ENCODE assay signal across 27 cellular contexts in genomic region chr2:21658907-21659306, GRCh38.
"Had no signal": no experiment of that assay in that cellular context is flagged by ENCODE, and none has a peak within 500 bp of the region (broad histone marks: within the 10 kb centered on the region; RNA-seq: fewer than 3 reads in every experiment).

No MANE protein-coding gene starts in this region.

- H3K4me1 ChIP-seq: heart right ventricle, left ventricle myocardium inferior, prostate gland, suprapubic skin, tibial artery, upper lobe of right lung had no signal

- ATAC-seq: heart right ventricle, mucosa of descending colon, upper lobe of right lung had no signal

- H3K27me3 ChIP-seq: heart right ventricle, ovary, suprapubic skin, tibial artery, upper lobe of right lung had no signal

- DNase-seq: activated CD4-positive, alpha-beta memory T cell treated with anti-CD3 and anti-CD28 coated beads for 36 hours; activated CD4-positive, alpha-beta T cell treated with anti-CD3 and anti-CD28 coated beads, Interleukin-2, amount 10 ng/mL, durations not matched to agents 24 days and 14 days; activated CD4-positive, CD25-positive, alpha-beta regulatory T cell treated with anti-CD3 and anti-CD28 coated beads, Interleukin-2, amount 50 U/mL, for 72 hours; activated CD8-positive, alpha-beta memory T cell treated with anti-CD3 and anti-CD28 coated beads, Interleukin-2, amount 50 U/mL, for 4 hours; activated gamma-delta T cell; activated naive CD4-positive, alpha-beta T cell treated with anti-CD3 and anti-CD28 coated beads, Interleukin-2, amount 10 ng/mL, durations not matched to agents 7 days and 5 days; activated naive CD8-positive, alpha-beta T cell treated with anti-CD3 and anti-CD28 coated beads, Interleukin-2, amount 10 ng/mL, durations not matched to agents 7 days and 5 days; activated T-cell treated with anti-CD3 and anti-CD28 coated beads, Interleukin-2, amount 50 U/mL, for 24 hours; caudate nucleus; heart right ventricle; left ventricle myocardium inferior; mesendoderm; mucosa of descending colon; nephron progenitor cell; ovary; retina; stimulated activated CD4-positive, alpha-beta T cell treated with anti-CD3 and anti-CD28 coated beads, Interleukin-15, amount 100 ng/mL, for 24 hours; stimulated activated CD4-positive, alpha-beta T cell treated with anti-CD3 and anti-CD28 coated beads, Interleukin-2, amount 100 ng/mL, for 24 hours; stimulated activated naive CD4-positive, alpha-beta T cell; T-helper 2 cell; tibial artery; upper lobe of right lung had no signal

- FAIRE-seq: islet of Langerhans had no signal

- H3K9me3 ChIP-seq: heart right ventricle, left ventricle myocardium inferior, mucosa of descending colon, ovary, prostate gland, suprapubic skin, tibial artery, upper lobe of right lung had no signal

- H3K36me3 ChIP-seq: heart right ventricle, left ventricle myocardium inferior, ovary, prostate gland, suprapubic skin, tibial artery, upper lobe of right lung had no signal

- H3K27ac ChIP-seq: epithelial cell of prostate, heart right ventricle, left ventricle myocardium inferior, ovary, prostate gland, suprapubic skin, tibial artery, upper lobe of right lung had no signal

- H3K4me3 ChIP-seq: heart right ventricle, left ventricle myocardium inferior, lung, mucosa of descending colon, ovary, prostate gland, suprapubic skin, tibial artery, upper lobe of right lung had no signal
